Comparison of ENCODE assay signal across 12 cellular contexts in the genomic region with DNA sequence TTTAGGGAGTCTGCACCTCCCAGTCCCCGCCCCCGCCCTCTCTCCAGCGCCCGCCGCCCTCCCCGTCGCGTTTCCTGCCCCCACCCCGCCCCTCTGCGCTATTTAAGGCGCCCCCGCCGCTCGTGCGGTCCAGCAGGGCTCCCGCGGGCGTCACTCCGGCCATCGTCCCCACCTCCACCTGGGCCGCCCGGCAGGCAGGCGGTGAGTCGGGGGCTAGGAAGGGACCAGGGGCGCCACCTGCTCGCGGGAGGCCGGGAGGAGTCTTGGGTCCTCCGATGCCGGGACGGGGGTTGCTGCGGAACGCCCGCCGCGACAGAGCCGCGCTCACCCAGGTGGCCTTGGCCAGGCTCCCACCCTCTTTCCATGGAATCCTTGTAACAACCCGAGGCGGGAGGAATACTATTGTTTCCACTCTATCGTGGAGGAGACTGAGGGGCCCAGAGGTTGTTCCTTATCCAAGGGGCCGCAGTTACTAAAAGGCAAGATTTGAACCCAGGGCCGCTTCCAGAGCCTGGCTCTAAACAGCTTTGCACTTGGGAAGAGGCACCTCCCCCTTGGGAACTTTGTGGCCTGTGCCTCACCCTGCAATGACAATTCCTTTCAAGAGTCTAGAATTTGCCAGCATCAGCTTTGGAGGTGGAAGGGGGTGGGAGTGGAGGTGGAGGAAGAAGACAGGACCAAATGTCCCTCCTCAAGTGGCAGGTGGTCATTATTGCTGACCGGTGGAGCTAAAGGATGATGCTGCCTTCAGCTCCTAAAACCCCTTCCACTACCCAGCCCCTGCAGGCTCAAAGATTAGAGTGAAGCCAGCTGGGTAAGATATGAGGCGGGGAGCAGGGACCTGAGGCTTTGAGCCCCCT. TPM values are rescaled to one million over a fixed set of nuclear protein-coding genes. Genes with fewer than 3 reads are reported as not detected.
DNase-seq lines count a peak whose midpoint lies in the region; ATAC-seq, FAIRE-seq and TF ChIP-seq lines count a peak whose summit lies in the region.
"Had no signal": no experiment of that assay in that cellular context is flagged by ENCODE, and none has a peak within 500 bp of the region (broad histone marks: within the 10 kb centered on the region; RNA-seq: fewer than 3 reads in every experiment).

Gene GJA4 (plus strand): TSS at position 132 of the 860 bp plus-strand sequence. CDS start 1,215 bp downstream, outside the sequence.

- peak within 1 kb of the TSS; percentile 86 for H2BK20ac ChIP-seq in H1 (ENCODE audit: low read length)

- H3K9ac ChIP-seq in H1 (replicated peaks in 1 of 4; ENCODE audit: extremely low read depth in 1 of 4, low read depth in 3 of 4, low read length in 3 of 4), result no peak within 1 kb of the TSS; a peak in 1 of 7 replicates
- peak within 1 kb of the TSS; percentile 61 for H3K9ac ChIP-seq in mesendoderm (ENCODE audit: low read length)

- no peak within 1 kb of the TSS for H4K5ac ChIP-seq in H1 (ENCODE audit: insufficient read length, low read depth, low read length)
- no peak within 1 kb of the TSS for H4K5ac ChIP-seq in mesendoderm (ENCODE audit: low read length)

- H4K91ac ChIP-seq in H1 (replicated peaks; ENCODE audit: insufficient read length, low read length), result no peak within 1 kb of the TSS

- POLR2A ChIA-PET in H1 (lab: Charles Lee; ENCODE audit: partially characterized antibody), result no interaction called here

- no peak within 1 kb of the TSS for H3K23ac ChIP-seq in H1 (ENCODE audit: insufficient read length)
- H3K23ac ChIP-seq in mesendoderm (ENCODE audit: low read length), result peak within 1 kb of the TSS; percentile 45

- peaks cover 0 to 13% (median 10%) of the 10 kb centered on the region in 4 experiments; a peak in 4 of 7 replicates for H3K27me3 ChIP-seq in H1 (replicated peaks in 1 of 4; ENCODE audit: control insufficient read depth in 3 of 4, extremely low read depth in 1 of 4, insufficient read depth in 3 of 4, low read length in 3 of 4)
- H3K27me3 ChIP-seq in mesendoderm (ENCODE audit: insufficient read depth, low read length, poor library complexity), result no peaks in the 10 kb centered on the region

- H3K9me3 ChIP-seq in H1 (ENCODE audit: insufficient read depth in 2 of 2, low read depth in 1 of 2, low read length in 1 of 2), result no peaks in the 10 kb centered on the region

- H3K79me1 ChIP-seq in H1 (ENCODE audit: low read depth, low read length), result no peaks in the 10 kb centered on the region
- H3K79me1 ChIP-seq in mesendoderm (ENCODE audit: low read length), result no peaks in the 10 kb centered on the region

- H2BK5ac ChIP-seq in H1 (ENCODE audit: low read depth, low read length) (no peak within 1 kb of the TSS; the same call in 1 of the 2 replicates), mesendoderm (ENCODE audit: low read length) (no peak within 1 kb of the TSS)

- no peaks in the 10 kb centered on the region; the same call in 1 of the 2 replicates for H3K23me2 ChIP-seq in H1 (ENCODE audit: low read depth, low read length)

- H3K27ac ChIP-seq in H1 (ENCODE audit: low read depth, low read length) (no peak within 1 kb of the TSS), mesendoderm (ENCODE audit: low read depth, low read length) (no peak within 1 kb of the TSS)

- WGBS in H1 (ENCODE audit: extremely low coverage in 1 of 2, insufficient coverage in 1 of 2, insufficient read length in 1 of 2, insufficient replicate concordance in 2 of 2, low coverage in 1 of 2, low lambda C conversion rate in 2 of 2, missing lambda C conversion rate in 1 of 2), 2 experiments, result 20% methylated on average over 20 of the region's 45 CpGs; no CpG with 5 or more reads in 1 of the 2 experiments
- WGBS in mesendoderm (ENCODE audit: extremely low coverage, insufficient coverage, low lambda C conversion rate), result no CpG with 5 or more reads among the region's 45 CpGs

- no peak for ATAC-seq in HG03039 (IDR thresholded peaks at IDR 0.05; ENCODE audit: unreplicated experiment)

- TF ChIP-seq CTCF in H1 (IDR thresholded peaks at IDR 0.05; ENCODE audit: control extremely low read depth in 1 of 3, insufficient read depth in 1 of 3, low read depth in 1 of 3, low read length in 3 of 3), result no peak
- no peak for TF ChIP-seq CTCF in subcutaneous adipose tissue (IDR thresholded peaks at IDR 0.05; ENCODE audit: low read depth)

- H2BK12ac ChIP-seq in H1 (ENCODE audit: low read depth, low read length), result peak within 1 kb of the TSS; percentile 68; the same call in 1 of the 2 replicates

- H3K4me3 ChIP-seq in H1 (ENCODE audit: extremely low read depth in 1 of 4, insufficient read depth in 2 of 4, low read depth in 3 of 4, low read length in 4 of 4) (peak within 1 kb of the TSS; percentile 31 to 63 (median 44); a peak in 7 of 8 replicates), mesendoderm (ENCODE audit: low read length) (no peak within 1 kb of the TSS)

- in situ Hi-C loops in G401 (cut with HindIII; ENCODE audit: low sequenced_read_pairs), result no loop called here

- no peak for TF ChIP-seq EP300 in H1 (IDR thresholded peaks at IDR 0.05; ENCODE audit: borderline replicate concordance in 1 of 2, low read depth in 2 of 2, low read length in 2 of 2)

- H3K36me3 ChIP-seq in H1 (ENCODE audit: control insufficient read depth in 2 of 4, insufficient read depth in 4 of 4, low read length in 3 of 4), result no peaks in the 10 kb centered on the region
- no peaks in the 10 kb centered on the region for H3K36me3 ChIP-seq in mesendoderm (ENCODE audit: control insufficient read depth, insufficient read depth, low read length)

- peak within 1 kb of the TSS; percentile 66 to 70 for H3K4me2 ChIP-seq in H1 (ENCODE audit: insufficient read depth in 1 of 2, low read depth in 2 of 2, low read length in 2 of 2)
- H3K4me2 ChIP-seq in mesendoderm (ENCODE audit: low read length), result peak within 1 kb of the TSS; percentile 54

- peak within 1 kb of the TSS; percentile 60; the same call in 1 of the 2 replicates for H4K8ac ChIP-seq in H1 (ENCODE audit: extremely low read depth, insufficient read depth, low read length)
- no peak within 1 kb of the TSS for H4K8ac ChIP-seq in mesendoderm (ENCODE audit: low read depth, low read length)

- no peak for TF ChIP-seq RAD21 in H1 (IDR thresholded peaks at IDR 0.05 in 1 of 2, conservative IDR thresholded peaks at IDR 0.05 in 1 of 2; ENCODE audit: low read depth in 2 of 2, low read length in 2 of 2)

- H2BK120ac ChIP-seq in H1 (replicated peaks; ENCODE audit: low read depth, low read length), result no peak within 1 kb of the TSS
- H2BK120ac ChIP-seq in mesendoderm (ENCODE audit: low read depth, low read length), result no peak within 1 kb of the TSS

- peak; percentile 38 for DNase-seq in NCI-H748 (lab: John Stamatoyannopoulos, UW; ENCODE audit: unreplicated experiment)
- DNase-seq in NCI-H748 treated with DMSO at 0.1 percent for 48 hours (lab: John Stamatoyannopoulos, UW), result no peak
- no peak for DNase-seq in H1 (ENCODE audit: low read depth in 1 of 2, low spot score in 2 of 2)
- no peak for DNase-seq in mesendoderm
- no peak for DNase-seq in NCI-H2171 (lab: John Stamatoyannopoulos, UW)
- DNase-seq in G401 (ENCODE audit: low spot score), result no peak
- DNase-seq: activated CD4-positive, CD25-positive, alpha-beta regulatory T cell; NCI-H82 had no signal

- H3K4ac ChIP-seq in H1 (replicated peaks; ENCODE audit: insufficient read length, low read depth, low read length) (no peak within 1 kb of the TSS), mesendoderm (ENCODE audit: low read depth, low read length) (no peak within 1 kb of the TSS)

- H2AFZ ChIP-seq in H1 (ENCODE audit: low read length), result peak within 1 kb of the TSS; percentile 20; the same call in 1 of the 2 replicates

- peak within 1 kb of the TSS; percentile 48 for H3K18ac ChIP-seq in H1 (ENCODE audit: extremely low read depth, low read length)
- peak within 1 kb of the TSS; percentile 32 for H3K18ac ChIP-seq in mesendoderm (ENCODE audit: low read length)

- no peak for FAIRE-seq in H1 (lab: Jason Lieb, UNC)
- FAIRE-seq: urothelium cell line had no signal

- H2BK15ac ChIP-seq in H1 (ENCODE audit: low read length) (peak within 1 kb of the TSS; percentile 81; the same call in 1 of the 2 replicates), mesendoderm (replicated peaks; ENCODE audit: low read depth) (no peak within 1 kb of the TSS)

- no peak for TF ChIP-seq POLR2A in H1 (IDR thresholded peaks at IDR 0.05; ENCODE audit: control extremely low read depth in 1 of 2, low read depth in 2 of 2, low read length in 2 of 2)

- H2AK5ac ChIP-seq in H1 (ENCODE audit: low read depth, low read length), result peak within 1 kb of the TSS; percentile 15; the same call in 1 of the 2 replicates
- peak within 1 kb of the TSS; percentile 45 for H2AK5ac ChIP-seq in mesendoderm (ENCODE audit: low read length)

- H3K4me1 ChIP-seq in H1 (replicated peaks in 1 of 4; ENCODE audit: control insufficient read depth in 3 of 4, insufficient read depth in 4 of 4, low read length in 3 of 4) (peaks cover 0 to 12% (median 7%) of the 10 kb centered on the region in 4 experiments; a peak in 4 of 7 replicates), mesendoderm (ENCODE audit: control insufficient read depth, low read depth, low read length) (peaks cover 5% of the 10 kb centered on the region)

- no peaks in the 10 kb centered on the region for H4K20me1 ChIP-seq in H1 (replicated peaks in 1 of 2; ENCODE audit: control insufficient read depth in 1 of 2, insufficient read depth in 2 of 2, low read length in 2 of 2)

- CTCF ChIA-PET in H1 (lab: Charles Lee; ENCODE audit: partially characterized antibody), result interaction anchor here (12.6 kb wide), 1 partner anchor 54 kb away, joined by 230 read pairs; no protein-coding TSS in a partner anchor

- H3K79me2 ChIP-seq in H1 (ENCODE audit: control insufficient read depth in 1 of 2, insufficient read depth in 2 of 2, low read length in 2 of 2) (no peaks in the 10 kb centered on the region), mesendoderm (ENCODE audit: control insufficient read depth, insufficient read depth, low read length) (no peaks in the 10 kb centered on the region)

- H3K56ac ChIP-seq in H1 (replicated peaks; ENCODE audit: insufficient read length, low read depth, low read length) (no peak within 1 kb of the TSS), mesendoderm (ENCODE audit: low read length) (peak within 1 kb of the TSS; percentile 84)

- H3K14ac ChIP-seq in H1 (ENCODE audit: insufficient read length), result no peak within 1 kb of the TSS

TF ChIP-seq in H1, 55 proteins besides CTCF, POLR2A, EP300 and RAD21 (continues in another document):
- TF ChIP-seq BACH1 (IDR thresholded peaks at IDR 0.05; ENCODE audit: low read length), result no peak

RNA-seq across cellular contexts. Expression of gene GJA4, which starts in this region (rescaled TPM):
- total RNA-seq in H1 (2021; fragmentation: NEBNext Ultra II Directional; extraction: Animal tissue kit (Norgen Biotek cat#: 25700)), result 2.7 and 3.2 TPM in 2 replicates
- polyA plus RNA-seq in H1 (2011; rRNA removed), result 3.9 and 4.3 TPM in 2 replicates
- polyA plus RNA-seq in H1 (2011; cell fraction: cytosol; rRNA removed), result 2.4 TPM
- 3.8 TPM for polyA plus RNA-seq in H1 (2011; cell fraction: nucleus; rRNA removed)
- 1.6 to 3.4 TPM (median 2.7 TPM) in 4 replicates for polyA plus RNA-seq in H1 (2012, experiment 1 of 2)
- polyA plus RNA-seq in H1 (2012, experiment 2 of 2), result 2.7 TPM
- polyA plus RNA-seq in H1 (2013, experiment 1 of 2), result 14.8 TPM
- polyA plus RNA-seq in H1 (2013, experiment 2 of 2), result 15.5 TPM
- polyA minus RNA-seq in H1 (2011; rRNA and poly(A)+ RNA removed), result 0.82 and 1.0 TPM in 2 replicates
- polyA minus RNA-seq in H1 (2011; cell fraction: cytosol; rRNA and poly(A)+ RNA removed), result 2.1 TPM
- 1.9 TPM for polyA minus RNA-seq in H1 (2011; cell fraction: nucleus; rRNA and poly(A)+ RNA removed)
- polyA plus RNA-seq in mesendoderm (2013, experiment 1 of 2), result 0.81 TPM
- 0.83 TPM for polyA plus RNA-seq in mesendoderm (2013, experiment 2 of 2)
- total RNA-seq in subcutaneous adipose tissue, result 10 to 100 TPM in 3 of 4 donors, 1 to 10 TPM in 1; 9.9 to 56.1 (median 34.2) TPM
- total RNA-seq in G401 (2014; rRNA removed; shearing (Covaris generic)), result not detected in 2 replicates
- total RNA-seq: A172 had no signal
